Comparison of ENCODE assay signal across 1 cellular context in genomic region chr1:179042700-179043099, GRCh38.
TF ChIP-seq lines count a peak whose summit lies in the region.

No MANE protein-coding gene starts in this region.

TF ChIP-seq in H1, 55 proteins besides CTCF, POLR2A, EP300 and RAD21:
- TF ChIP-seq KDM5A (IDR thresholded peaks at IDR 0.05; ENCODE audit: low read length) (no peak), SIX5 (IDR thresholded peaks at IDR 0.05; ENCODE audit: low read depth, low read length) (no peak), ZNF274 (IDR thresholded peaks at IDR 0.05; ENCODE audit: borderline replicate concordance, extremely low read depth, low read length) (no peak), SRF (IDR thresholded peaks at IDR 0.05; ENCODE audit: low read depth, low read length) (no peak), EZH2 (IDR thresholded peaks at IDR 0.05; ENCODE audit: low read depth, low read length, severe bottlenecking) (no peak), CBX8 (IDR thresholded peaks at IDR 0.05; ENCODE audit: borderline replicate concordance, low read depth, low read length) (no peak), HDAC6 (IDR thresholded peaks at IDR 0.05; ENCODE audit: low read depth, low read length) (no peak), CHD7 (IDR thresholded peaks at IDR 0.05; ENCODE audit: insufficient replicate concordance, low read length) (no peak), SP2 (IDR thresholded peaks at IDR 0.05; ENCODE audit: low read length) (no peak), SUZ12 (IDR thresholded peaks at IDR 0.05; ENCODE audit: low read length) (no peak), RXRA (IDR thresholded peaks at IDR 0.05; ENCODE audit: insufficient read depth, low read depth, low read length) (no peak), BCL11A (IDR thresholded peaks at IDR 0.05; ENCODE audit: low read depth in 2 of 2, low read length in 2 of 2) (no peak), SP4 (IDR thresholded peaks at IDR 0.05; ENCODE audit: low read length) (no peak), BRCA1 (IDR thresholded peaks at IDR 0.05; ENCODE audit: low read depth, low read length) (no peak), NRF1 (IDR thresholded peaks at IDR 0.05; ENCODE audit: low read depth, low read length) (no peak), TBP (IDR thresholded peaks at IDR 0.05; ENCODE audit: low read depth, low read length) (no peak), SAP30 (IDR thresholded peaks at IDR 0.05; ENCODE audit: insufficient read depth, insufficient replicate concordance, low read length) (no peak)
